8 cellular contexts compared by ENCODE assay signal in genomic region chr7:32204361-32205018, GRCh38.
DNase-seq lines count a peak whose midpoint lies in the region; ATAC-seq and TF ChIP-seq lines count a peak whose summit lies in the region.

No MANE protein-coding gene starts in this region.

- H3K27me3 ChIP-seq in Caco-2 (replicated peaks; ENCODE audit: control insufficient read depth, insufficient read depth, low read length) = no peaks in the 10 kb centered on the region
- peaks cover 2% of the 10 kb centered on the region for H3K27me3 ChIP-seq in NT2/D1 (ENCODE audit: insufficient read depth, insufficient read length)
- peaks cover 0 to 13% of the 10 kb centered on the region in 2 donors for H3K27me3 ChIP-seq in left lung
- H3K27me3 ChIP-seq in upper lobe of left lung = no peaks in the 10 kb centered on the region

- H3K4me3 Mint-ChIP-seq in Caco-2 (ENCODE audit: unreplicated experiment) (no peak overlapping the region), T-helper 17 cell (no peak overlapping the region)

- H3K4me1 ChIP-seq in Caco-2 (no peaks in the 10 kb centered on the region), NT2/D1 (ENCODE audit: insufficient read depth, insufficient read length) (no peaks in the 10 kb centered on the region), left lung (no peaks in the 10 kb centered on the region), upper lobe of left lung (peaks cover 0 to 3% (median 0%) of the 10 kb centered on the region in 4 donors)

- no peak for TF ChIP-seq EP300 in upper lobe of left lung (IDR thresholded peaks at IDR 0.05)

- DNase-seq in Caco-2 (peak; percentile 62 to 67), HuH-7 (ENCODE audit: low spot score) (peak; percentile 44), NT2/D1 (ENCODE audit: low read depth, low spot score) (peak; percentile 57), choroid plexus epithelial cell (ENCODE audit: low read depth) (peak; percentile 78), left lung (peak in 1 of 2 donors; percentile 43), upper lobe of left lung (peak in 1 of 2 donors; percentile 29), T-helper 17 cell (no peak)

- POLR2A ChIA-PET in Caco-2 (lab: Charles Lee) = no interaction called here

- CTCF ChIA-PET in Caco-2 (lab: Charles Lee) = interaction anchor here (0.7 to 1.3 kb wide), 4 partner anchors 88 to 460 kb away, joined by 3 to 22 read pairs (median 3); no protein-coding TSS in a partner anchor

- BruUV-seq in Caco-2 (replicated peaks; lab: Mats Ljungman, UMichigan) = no TSS peak

- H3K36me3 Mint-ChIP-seq in Caco-2 (ENCODE audit: insufficient read depth, unreplicated experiment) = no peaks in the 10 kb centered on the region
- H3K36me3 Mint-ChIP-seq in T-helper 17 cell (ENCODE audit: low read depth) = no peaks in the 10 kb centered on the region

- no peak for TF ChIP-seq POLR2A in upper lobe of left lung (IDR thresholded peaks at IDR 0.05)

- ATAC-seq in GM19351 (IDR thresholded peaks at IDR 0.05; ENCODE audit: unreplicated experiment) (peak; percentile 90), left lung (peak; percentile 95), upper lobe of left lung (ENCODE audit: low FRiP score in 2 of 2) (peak; percentile 79 to 93), T-helper 17 cell (no peak)

- no peak overlapping the region for H3K4me3 ChIP-seq in Caco-2 (ENCODE audit: low read depth, low read length)
- no peak overlapping the region for H3K4me3 ChIP-seq in NT2/D1 (ENCODE audit: insufficient read length, low read depth)
- no peak overlapping the region for H3K4me3 ChIP-seq in choroid plexus epithelial cell (ENCODE audit: low read depth, low read length)
- peak overlapping the region in 1 of 2 donors; percentile 9 for H3K4me3 ChIP-seq in left lung
- peak overlapping the region; percentile 14 to 32 (median 23) for H3K4me3 ChIP-seq in upper lobe of left lung

- no peak overlapping the region for H3K9ac ChIP-seq in NT2/D1 (ENCODE audit: insufficient read length, low read depth)

- no peaks in the 10 kb centered on the region for H3K9me3 ChIP-seq in Caco-2
- H3K9me3 ChIP-seq in NT2/D1 (ENCODE audit: insufficient read depth, low read length) = no peaks in the 10 kb centered on the region
- no peaks in the 10 kb centered on the region for H3K9me3 ChIP-seq in left lung
- no peaks in the 10 kb centered on the region for H3K9me3 ChIP-seq in upper lobe of left lung
- no peaks in the 10 kb centered on the region for H3K9me3 ChIP-seq in T-helper 17 cell (ENCODE audit: control insufficient read depth, low read length, poor library complexity, severe bottlenecking)

- no peak overlapping the region for H3K27ac ChIP-seq in left lung
- no peak overlapping the region for H3K27ac ChIP-seq in upper lobe of left lung

- intact Hi-C loops in Caco-2 (cut with micrococcal nuclease; ENCODE audit: unreplicated experiment) = loop anchor here (1.0 kb wide), 3 partner anchors 165 to 460 kb away; no protein-coding TSS in a partner anchor
- intact Hi-C loops in left lung (cut with DNase I) = loop anchor here in 1 of 2 donors (5.0 kb wide), 1 partner anchor 462 kb away; no protein-coding TSS in a partner anchor

- H3K9me3 Mint-ChIP-seq in Caco-2 (ENCODE audit: unreplicated experiment) = no peaks in the 10 kb centered on the region

- TF ChIP-seq CTCF in Caco-2 (IDR thresholded peaks at IDR 0.05; ENCODE audit: insufficient read depth in 1 of 2, low read depth in 1 of 2, low read length in 1 of 2, severe bottlenecking in 1 of 2, unreplicated experiment in 1 of 2) (peak; percentile 77 to 84), choroid plexus epithelial cell (conservative IDR thresholded peaks at IDR 0.05; ENCODE audit: low read depth, low read length) (peak; percentile 73), left lung (IDR thresholded peaks at IDR 0.05) (peak; percentile 46 to 55), upper lobe of left lung (IDR thresholded peaks at IDR 0.05) (peak; percentile 55 to 87 (median 74))

- H3K4me1 Mint-ChIP-seq in Caco-2 (ENCODE audit: low read depth, unreplicated experiment) (no peaks in the 10 kb centered on the region), T-helper 17 cell (no peaks in the 10 kb centered on the region)

- H3K36me3 ChIP-seq in Caco-2 (ENCODE audit: control insufficient read depth, insufficient read depth, low read length) = no peaks in the 10 kb centered on the region
- no peaks in the 10 kb centered on the region for H3K36me3 ChIP-seq in NT2/D1 (ENCODE audit: insufficient read depth, insufficient read length, low read length)
- no peaks in the 10 kb centered on the region for H3K36me3 ChIP-seq in left lung
- H3K36me3 ChIP-seq in upper lobe of left lung = no peaks in the 10 kb centered on the region

- no peak overlapping the region for H3K27ac Mint-ChIP-seq in Caco-2 (ENCODE audit: unreplicated experiment)
- no peak overlapping the region for H3K27ac Mint-ChIP-seq in T-helper 17 cell

- WGBS in upper lobe of left lung, 2 donors = 26 to 28% methylated on average over 8 to 9 of the region's 9 CpGs

- peaks cover 29% of the 10 kb centered on the region for H3K27me3 Mint-ChIP-seq in Caco-2 (ENCODE audit: insufficient read depth, unreplicated experiment)
- H3K27me3 Mint-ChIP-seq in T-helper 17 cell = peaks cover 13% of the 10 kb centered on the region

Comparison
In these comparisons a context has a peak if more than half of its experiments do, and no peak if none do; other contexts are left out.
1. DNase-seq: peak in Caco-2 (2 of 2), HuH-7 (single experiment), NT2/D1 (single experiment) and choroid plexus epithelial cell (single experiment); none in T-helper 17 cell (0 of 3).
2. H3K4me3 ChIP-seq: peak in upper lobe of left lung (4 of 4); none in Caco-2 (single experiment), NT2/D1 (single experiment) and choroid plexus epithelial cell (single experiment).
3. Peak in every context shown above with its lines, with median percentiles within 50 percentile points of each other: CTCF ChIP-seq.